Comparison of ENCODE assay signal across 24 cellular contexts in the genomic region with DNA sequence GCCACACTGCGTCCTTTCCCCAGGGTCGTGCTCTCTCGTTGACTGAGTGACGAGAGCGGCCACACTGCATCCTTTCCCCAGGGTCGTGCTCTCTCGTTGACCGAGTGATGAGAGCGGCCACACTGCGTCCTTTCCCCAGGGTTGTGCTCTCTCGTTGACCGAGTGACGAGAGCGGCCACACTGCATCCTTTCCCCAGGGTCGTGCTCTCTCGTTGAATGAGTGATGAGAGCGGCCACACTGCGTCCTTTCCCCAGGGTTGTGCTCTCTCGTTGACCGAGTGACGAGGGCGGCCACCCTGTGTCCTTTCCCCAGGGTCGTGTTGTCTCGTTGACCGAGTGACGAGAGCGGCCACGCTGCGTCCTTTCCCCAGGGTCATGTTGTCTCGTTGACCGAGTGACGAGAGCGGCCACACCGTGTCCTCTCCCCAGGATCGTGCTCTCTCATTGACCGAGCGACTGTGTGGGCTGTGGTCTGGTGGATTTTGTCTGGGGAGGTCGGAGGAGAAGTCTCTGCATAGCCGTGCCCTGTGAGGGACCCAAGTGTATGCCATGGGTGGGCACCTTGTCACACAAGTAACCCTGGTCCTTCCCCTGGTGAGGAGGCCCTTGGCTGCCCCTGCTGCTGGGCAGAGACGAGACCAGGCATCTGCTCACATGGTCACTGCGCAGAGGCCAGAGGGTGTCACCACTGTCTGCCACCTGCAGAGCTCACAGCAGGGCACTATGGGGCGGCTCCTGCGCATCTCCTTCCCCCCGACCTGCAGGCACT.
"Had no signal": no experiment of that assay in that cellular context is flagged by ENCODE, and none has a peak within 500 bp of the region (broad histone marks: within the 10 kb centered on the region; RNA-seq: fewer than 3 reads in every experiment).

No MANE protein-coding gene starts in this region.

- H3K4me3 ChIP-seq: esophagus muscularis mucosa, lower lobe of right lung, mucosa of descending colon, ovary, prostate gland, tibial artery had no signal

- H3K27me3 ChIP-seq: brain microvascular endothelial cell, esophagus muscularis mucosa, neutrophil, ovary, tibial artery had no signal

- H3K9me3 ChIP-seq: esophagus muscularis mucosa, lower lobe of right lung, mucosa of descending colon, neutrophil, ovary, prostate gland, tibial artery had no signal

- DNase-seq: activated CD4-positive, alpha-beta T cell treated with anti-CD3 and anti-CD28 coated beads for 4 hours; activated CD4-positive, alpha-beta T cell treated with anti-CD3 and anti-CD28 coated beads, Interleukin-2, amount 50 U/mL, for 48 hours; activated CD4-positive, CD25-positive, alpha-beta regulatory T cell; activated effector memory CD4-positive, alpha-beta T cell treated with anti-CD3 and anti-CD28 coated beads, Interleukin-2, amount 50 U/mL, for 16 hours; activated naive CD4-positive, alpha-beta T cell treated with anti-CD3 and anti-CD28 coated beads, Interleukin-2, amount 10 ng/mL, durations not matched to agents 7 days and 5 days; amygdala; brain microvascular endothelial cell; central memory CD4-positive, alpha-beta T cell; dermis blood vessel endothelial cell; effector CD8-positive, alpha-beta T cell; hypothalamus; lower lobe of right lung; mesendoderm; mucosa of descending colon; ovary; stimulated activated CD4-positive, alpha-beta T cell treated with anti-CD3 and anti-CD28 coated beads, Interleukin-1b, Interleukin-23, amount 100 ng/mL, for 48 hours; stimulated activated naive CD8-positive, alpha-beta T cell treated with anti-CD3 and anti-CD28 coated beads, Interleukin-15, amount 100 ng/mL, for 72 hours; T-helper 9 cell; tibial artery had no signal

- H3K4me1 ChIP-seq: lower lobe of right lung, prostate gland, tibial artery had no signal

- H3K27ac ChIP-seq: brain microvascular endothelial cell, esophagus muscularis mucosa, lower lobe of right lung, neutrophil, ovary, prostate gland, tibial artery had no signal

- H3K27me3 Mint-ChIP-seq: activated naive CD4-positive, alpha-beta T cell treated with anti-CD3 and anti-CD28 coated beads, Interleukin-2, amount 10 ng/mL, durations not matched to agents 7 days and 5 days; stimulated activated naive CD8-positive, alpha-beta T cell treated with anti-CD3 and anti-CD28 coated beads, Interleukin-15, amount 100 ng/mL, for 72 hours had no signal

- H3K27ac Mint-ChIP-seq: activated naive CD4-positive, alpha-beta T cell treated with anti-CD3 and anti-CD28 coated beads, Interleukin-2, amount 10 ng/mL, durations not matched to agents 7 days and 5 days had no signal

- H3K4me3 Mint-ChIP-seq: activated naive CD4-positive, alpha-beta T cell treated with anti-CD3 and anti-CD28 coated beads, Interleukin-2, amount 10 ng/mL, durations not matched to agents 7 days and 5 days; stimulated activated naive CD8-positive, alpha-beta T cell treated with anti-CD3 and anti-CD28 coated beads, Interleukin-15, amount 100 ng/mL, for 72 hours had no signal

- FAIRE-seq: frontal cortex, islet of Langerhans had no signal

- H3K36me3 ChIP-seq: ovary had no signal

- H3K9me3 Mint-ChIP-seq: activated naive CD4-positive, alpha-beta T cell treated with anti-CD3 and anti-CD28 coated beads, Interleukin-2, amount 10 ng/mL, durations not matched to agents 7 days and 5 days; stimulated activated naive CD8-positive, alpha-beta T cell treated with anti-CD3 and anti-CD28 coated beads, Interleukin-15, amount 100 ng/mL, for 72 hours had no signal

- ATAC-seq: lower lobe of right lung, mucosa of descending colon had no signal
